In genomic region chr2:237996041-237996593, GRCh38 we compare ENCODE assay signal across 1 cellular context.
TF ChIP-seq lines count a peak whose summit lies in the region.

No MANE protein-coding gene starts in this region.

TF ChIP-seq in GM23338, 12 proteins besides CTCF, POLR2A, EP300 and RAD21 (continued from another document):
- no peak for TF ChIP-seq ZNF462 (CRISPR knock-in tag; IDR thresholded peaks at IDR 0.05)
- TF ChIP-seq ETS1 (IDR thresholded peaks at IDR 0.05) = no peak
- TF ChIP-seq ZNF114 (CRISPR knock-in tag; IDR thresholded peaks at IDR 0.05) = no peak
